1 cellular context compared by ENCODE assay signal in the genomic region with DNA sequence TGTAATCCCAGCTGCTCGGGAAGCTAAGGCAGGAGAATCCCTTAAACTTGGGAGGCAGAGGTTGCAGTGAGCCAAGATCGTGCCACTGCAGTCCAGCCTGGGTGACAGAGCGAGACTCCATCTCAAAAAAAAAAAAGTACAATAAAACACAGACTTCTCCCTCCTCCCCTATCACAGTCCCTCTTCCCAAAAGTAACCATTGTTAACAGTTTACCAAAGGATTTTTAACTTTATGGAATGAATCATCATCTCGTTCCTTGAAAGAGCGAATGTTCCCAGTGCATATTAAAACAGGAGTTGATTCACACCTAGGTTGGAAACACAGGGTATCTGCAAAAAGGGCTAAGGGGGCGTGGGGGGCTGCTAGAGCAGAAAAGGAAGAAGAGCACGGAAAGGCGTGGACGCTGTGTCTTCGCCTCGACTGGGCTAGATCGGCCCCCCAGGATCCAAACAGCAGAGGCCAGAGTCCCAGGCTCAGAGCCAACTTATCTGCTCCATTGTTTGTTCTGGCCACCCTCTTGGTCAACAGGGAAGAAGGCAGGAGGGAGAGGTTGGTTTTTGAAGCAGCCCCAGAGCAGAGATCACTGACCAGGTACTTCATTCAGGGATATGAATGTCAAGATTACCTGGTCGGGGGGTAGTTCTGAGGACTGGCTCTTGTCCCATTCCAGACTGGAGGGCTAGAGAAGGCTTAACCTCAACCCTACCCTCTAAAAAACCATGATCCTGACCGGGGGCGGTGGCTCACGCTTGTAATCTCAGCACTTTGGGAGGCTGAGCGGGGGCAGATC.
TF ChIP-seq lines count a peak whose summit lies in the region.

No MANE protein-coding gene starts in this region.

TF ChIP-seq in endothelial cell of umbilical vein, 7 proteins besides CTCF, POLR2A, EP300 and RAD21:
- TF ChIP-seq GATA2 (IDR thresholded peaks at IDR 0.05; ENCODE audit: insufficient read depth, insufficient read length, low read depth, low read length) (no peak), POLR2AphosphoS5 (IDR thresholded peaks at IDR 0.05; ENCODE audit: insufficient read depth, low read depth, low read length) (peak; percentile 48), JUN (IDR thresholded peaks at IDR 0.05; ENCODE audit: borderline replicate concordance, insufficient read depth, insufficient read length, low read depth) (no peak), EZH2 (IDR thresholded peaks at IDR 0.05; ENCODE audit: borderline replicate concordance, low read depth, low read length, severe bottlenecking) (no peak), MYC (IDR thresholded peaks at IDR 0.05; ENCODE audit: low read depth, low read length) (no peak), FOS (IDR thresholded peaks at IDR 0.05; ENCODE audit: borderline replicate concordance, insufficient read depth, low read length) (peak; percentile 33)
- TF ChIP-seq, protein P1, sequence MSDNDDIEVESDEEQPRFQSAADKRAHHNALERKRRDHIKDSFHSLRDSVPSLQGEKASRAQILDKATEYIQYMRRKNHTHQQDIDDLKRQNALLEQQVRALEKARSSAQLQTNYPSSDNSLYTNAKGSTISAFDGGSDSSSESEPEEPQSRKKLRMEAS (IDR thresholded peaks at IDR 0.05; ENCODE audit: insufficient read depth, insufficient read length), result no peak
